ENCODE assay signal across 23 cellular contexts in the genomic region with DNA sequence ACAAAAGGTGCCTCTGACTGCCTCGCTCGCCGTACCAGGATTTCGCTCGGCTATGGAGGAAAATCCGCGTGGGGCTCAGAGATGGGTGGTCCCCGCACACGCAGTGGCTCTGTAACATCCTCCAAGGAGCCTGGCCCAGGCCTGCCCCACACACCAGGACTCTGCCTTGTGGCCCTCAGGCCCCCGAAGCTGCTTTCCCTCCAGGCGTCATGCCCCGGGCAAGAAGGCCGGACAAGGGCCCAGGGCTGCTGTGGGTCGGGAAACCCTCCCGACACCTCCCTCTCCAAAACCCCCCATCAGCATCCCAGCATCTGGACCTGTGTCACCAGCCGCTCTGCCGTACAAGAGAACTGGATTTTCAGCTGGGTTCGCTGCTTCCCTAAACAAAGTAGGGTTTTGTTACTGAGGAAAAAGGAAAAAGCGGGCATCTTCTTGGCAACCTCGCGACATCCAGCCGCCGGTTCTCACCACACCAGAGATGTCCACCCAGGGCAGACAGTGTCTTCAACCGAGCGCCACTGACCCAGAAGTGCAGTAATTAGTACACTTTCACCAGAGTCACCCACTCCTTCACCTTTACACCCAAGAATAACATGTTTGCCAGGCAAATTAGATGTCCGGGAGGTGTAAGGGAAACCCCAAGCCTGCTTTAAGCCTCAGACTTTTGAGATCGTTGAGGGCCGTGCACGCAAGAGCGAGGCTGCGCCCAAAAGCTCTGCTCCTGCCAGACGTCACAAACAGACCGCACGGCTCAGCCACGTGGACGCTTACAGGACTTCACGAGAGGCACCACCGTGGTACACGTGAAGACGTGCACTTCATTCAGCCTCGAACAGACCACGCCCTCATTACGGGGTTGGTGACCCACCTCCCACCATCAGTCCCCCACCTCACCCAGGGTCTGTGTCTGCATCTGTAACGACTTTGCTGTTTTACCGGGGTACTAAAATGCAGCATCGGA.
DNase-seq lines count a peak whose midpoint lies in the region; ATAC-seq and TF ChIP-seq lines count a peak whose summit lies in the region.
"Had no signal": no experiment of that assay in that cellular context is flagged by ENCODE, and none has a peak within 500 bp of the region (broad histone marks: within the 10 kb centered on the region; RNA-seq: fewer than 3 reads in every experiment).

No MANE protein-coding gene starts in this region.

- H3K4me3 ChIP-seq in Panc1 (ENCODE audit: low read depth in 2 of 2, low read length in 2 of 2) = no peak overlapping the region
- no peak overlapping the region for H3K4me3 ChIP-seq in esophagus muscularis mucosa
- H3K4me3 ChIP-seq in tibial artery = no peak overlapping the region
- H3K4me3 ChIP-seq: prostate gland, SK-N-MC had no signal

- peaks cover 73% of the 10 kb centered on the region for H3K4me1 Mint-ChIP-seq in nephron progenitor cell
- H3K4me1 Mint-ChIP-seq: activated CD8-positive, alpha-beta memory T cell treated with anti-CD3 and anti-CD28 coated beads, Interleukin-2, amount 10 ng/mL, durations not matched to agents 7 days and 5 days; activated naive CD4-positive, alpha-beta T cell treated with anti-CD3 and anti-CD28 coated beads, Interleukin-2, amount 50 U/mL, for 24 hours had no signal

- H3K36me3 Mint-ChIP-seq in nephron progenitor cell (ENCODE audit: low read depth) = peaks cover 25% of the 10 kb centered on the region
- H3K36me3 Mint-ChIP-seq: activated CD8-positive, alpha-beta memory T cell treated with anti-CD3 and anti-CD28 coated beads, Interleukin-2, amount 10 ng/mL, durations not matched to agents 7 days and 5 days; activated naive CD4-positive, alpha-beta T cell treated with anti-CD3 and anti-CD28 coated beads, Interleukin-2, amount 50 U/mL, for 24 hours had no signal

- WGBS in esophagus muscularis mucosa = 91% methylated on average over 31 of the region's 46 CpGs

- H3K4me1 ChIP-seq in Panc1 (ENCODE audit: control insufficient read depth, insufficient read depth, low read length) (peaks cover 21% of the 10 kb centered on the region), esophagus muscularis mucosa (peaks cover 47 to 77% (median 75%) of the 10 kb centered on the region in 4 donors), tibial artery (peaks cover 0 to 50% (median 35%) of the 10 kb centered on the region in 4 donors)

- H3K4me3 Mint-ChIP-seq in nephron progenitor cell = no peak overlapping the region
- H3K4me3 Mint-ChIP-seq: activated CD8-positive, alpha-beta memory T cell treated with anti-CD3 and anti-CD28 coated beads, Interleukin-2, amount 10 ng/mL, durations not matched to agents 7 days and 5 days; activated naive CD4-positive, alpha-beta T cell treated with anti-CD3 and anti-CD28 coated beads, Interleukin-2, amount 50 U/mL, for 24 hours; activated T-cell treated with anti-CD3 and anti-CD28 coated beads, Interleukin-2, amount 50 U/mL, for 72 hours; CD4-positive, alpha-beta T cell; T-helper 17 cell had no signal

- H3K9me3 Mint-ChIP-seq in nephron progenitor cell = peaks cover 7% of the 10 kb centered on the region
- H3K9me3 Mint-ChIP-seq: activated naive CD4-positive, alpha-beta T cell treated with anti-CD3 and anti-CD28 coated beads, Interleukin-2, amount 50 U/mL, for 24 hours; activated T-cell treated with anti-CD3 and anti-CD28 coated beads, Interleukin-2, amount 50 U/mL, for 72 hours; CD4-positive, alpha-beta T cell had no signal

- no TSS peak for BruUV-seq in Panc1 (replicated peaks; lab: Mats Ljungman, UMichigan)

- DNase-seq in Panc1 (ENCODE audit: low read depth, low spot score) (no peak), esophagus muscularis mucosa (ENCODE audit: extremely low spot score) (no peak), nephron progenitor cell (no peak), tibial artery (no peak), GM20000 (ENCODE audit: low spot score) (no peak), activated gamma-delta T cell treated with Interleukin-2 at 50 U/mL for 16 hours (no peak), NCI-H1105 (lab: John Stamatoyannopoulos, UW) (no peak)
- DNase-seq in stimulated activated naive CD4-positive, alpha-beta T cell (lab: John Stamatoyannopoulos, UW) = no peak
- DNase-seq: activated CD4-positive, alpha-beta T cell treated with anti-CD3 and anti-CD28 coated beads for 4 hours; activated CD8-positive, alpha-beta memory T cell treated with anti-CD3 and anti-CD28 coated beads, Interleukin-2, amount 10 ng/mL, durations not matched to agents 7 days and 5 days; activated T-cell treated with anti-CD3 and anti-CD28 coated beads, Interleukin-2, amount 50 U/mL, for 72 hours; aorta; CD4-positive, alpha-beta T cell; EL; foreskin melanocyte; NCI-H1694 treated with DMSO at 0.1 percent for 48 hours; NCI-H2171 treated with DMSO at 0.1 percent for 48 hours; NCI-H526; RPMI8226; T-helper 17 cell had no signal

- H3K27ac ChIP-seq in Panc1 (ENCODE audit: low read length) (peak overlapping the region; percentile 7; the same call in 1 of the 2 replicates), esophagus muscularis mucosa (replicated peaks in 1 of 4) (peak overlapping the region; percentile 80 to 93 (median 88)), tibial artery (peak overlapping the region; percentile 87)
- H3K27ac ChIP-seq: prostate gland, SK-N-MC had no signal

- TF ChIP-seq POLR2A in esophagus muscularis mucosa (IDR thresholded peaks at IDR 0.05; ENCODE audit: low read depth) = no peak

- H3K27me3 Mint-ChIP-seq in nephron progenitor cell (ENCODE audit: low read depth, poor library complexity) = no peaks in the 10 kb centered on the region

- H3K36me3 ChIP-seq in Panc1 (ENCODE audit: control insufficient read depth, insufficient read depth, low read length) (no peaks in the 10 kb centered on the region), esophagus muscularis mucosa (peaks cover 0 to 3% (median 1%) of the 10 kb centered on the region in 4 donors), tibial artery (peaks cover 0 to 5% (median 0%) of the 10 kb centered on the region in 3 donors)
- H3K36me3 ChIP-seq: prostate gland had no signal

- H3K9me3 ChIP-seq in Panc1 (ENCODE audit: control insufficient read depth, insufficient read depth, low read depth, low read length) (no peaks in the 10 kb centered on the region), esophagus muscularis mucosa (no peaks in the 10 kb centered on the region), tibial artery (no peaks in the 10 kb centered on the region)
- H3K9me3 ChIP-seq: prostate gland had no signal

- POLR2A ChIA-PET in Panc1 (lab: Charles Lee) = no interaction called here

- no peak for ATAC-seq in Panc1
- ATAC-seq: activated CD8-positive, alpha-beta memory T cell treated with anti-CD3 and anti-CD28 coated beads, Interleukin-2, amount 10 ng/mL, durations not matched to agents 7 days and 5 days; activated T-cell treated with anti-CD3 and anti-CD28 coated beads, Interleukin-2, amount 50 U/mL, for 72 hours; T-helper 17 cell had no signal

- H3K27me3 ChIP-seq in Panc1 (ENCODE audit: control insufficient read depth, insufficient read depth, low read length) (no peaks in the 10 kb centered on the region), esophagus muscularis mucosa (no peaks in the 10 kb centered on the region), tibial artery (no peaks in the 10 kb centered on the region)

- in situ Hi-C loops in Panc1 (cut with HindIII; ENCODE audit: low pct_unique_long_range_greater_than_20kb, low sequenced_read_pairs) = no loop called here

- CTCF ChIA-PET in Panc1 (lab: Charles Lee) = no interaction called here

- no peak for TF ChIP-seq CTCF in Panc1 (IDR thresholded peaks at IDR 0.05)
- TF ChIP-seq CTCF in esophagus muscularis mucosa (IDR thresholded peaks at IDR 0.05) = no peak
- no peak for TF ChIP-seq CTCF in nephron progenitor cell (IDR thresholded peaks at IDR 0.05)
- TF ChIP-seq CTCF in tibial artery (IDR thresholded peaks at IDR 0.05) = no peak
- TF ChIP-seq CTCF in GM20000 (IDR thresholded peaks at IDR 0.05; ENCODE audit: extremely low read depth, missing control alignments) = no peak

- H3K27ac Mint-ChIP-seq in nephron progenitor cell = peak overlapping the region; percentile 41
- H3K27ac Mint-ChIP-seq: activated CD8-positive, alpha-beta memory T cell treated with anti-CD3 and anti-CD28 coated beads, Interleukin-2, amount 10 ng/mL, durations not matched to agents 7 days and 5 days; activated naive CD4-positive, alpha-beta T cell treated with anti-CD3 and anti-CD28 coated beads, Interleukin-2, amount 50 U/mL, for 24 hours; activated T-cell treated with anti-CD3 and anti-CD28 coated beads, Interleukin-2, amount 50 U/mL, for 72 hours; CD4-positive, alpha-beta T cell; T-helper 17 cell had no signal

- intact Hi-C loops in Panc1 (cut with micrococcal nuclease; ENCODE audit: unreplicated experiment) (no loop called here), esophagus muscularis mucosa (cut with DNase I) (loop anchor here (10.0 kb wide), 1 partner anchor 57 kb away; a partner anchor contains a TSS), tibial artery (cut with DNase I; ENCODE audit: low total_unique reads) (no loop called here)

- TF ChIP-seq EP300 in esophagus muscularis mucosa (IDR thresholded peaks at IDR 0.05) = no peak

Comparison
In these comparisons a context has a peak if more than half of its experiments do, and no peak if none do; other contexts are left out.
1. H3K27ac ChIP-seq: peak in every context shown above with its lines; median percentile 88 in esophagus muscularis mucosa; 87 in tibial artery; 7 in Panc1.